In the genomic region with DNA sequence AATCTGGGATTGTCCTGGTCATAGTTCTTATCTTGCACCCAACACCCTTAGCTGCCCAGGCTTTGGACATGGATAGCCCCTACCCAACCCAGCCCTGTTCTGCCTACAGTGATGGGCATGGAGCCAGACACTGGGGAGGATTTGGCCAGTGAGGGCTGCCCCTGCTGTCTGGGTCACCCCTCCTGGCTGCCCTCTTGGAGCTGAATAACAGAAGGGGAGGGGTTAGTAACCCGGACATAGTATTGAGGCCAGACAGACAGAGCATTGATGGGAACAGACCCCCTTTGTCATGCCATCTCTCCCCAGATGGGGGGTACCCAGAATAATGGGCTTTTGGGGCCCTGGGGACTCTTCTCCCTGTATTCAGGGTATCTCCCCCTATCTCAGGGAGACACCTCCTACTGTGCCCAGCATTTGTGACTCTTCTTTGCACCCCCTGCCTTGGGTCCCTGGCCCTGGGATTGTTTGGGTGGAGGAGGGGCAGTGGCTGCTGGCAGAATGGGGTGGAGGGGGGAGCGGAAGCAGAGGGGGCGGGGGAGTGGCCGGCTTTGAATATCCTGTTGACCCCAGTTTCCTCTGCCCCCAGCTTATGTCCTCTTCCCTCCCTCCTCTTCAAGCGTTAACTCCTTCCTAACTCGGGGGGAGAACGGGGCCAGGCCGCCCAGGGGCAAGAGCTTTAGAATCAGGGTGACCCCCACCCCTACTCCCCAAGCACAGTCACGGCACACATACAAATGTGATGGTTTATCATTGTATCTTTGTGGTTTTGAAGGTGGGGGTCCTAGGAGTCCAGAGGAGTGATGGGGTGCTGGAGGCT, we compare ENCODE assay signal across 10 cellular contexts. TPM values are rescaled to one million over a fixed set of nuclear protein-coding genes. Genes with fewer than 3 reads are reported as not detected.
DNase-seq lines count a peak whose midpoint lies in the region; ATAC-seq, FAIRE-seq and TF ChIP-seq lines count a peak whose summit lies in the region.
"Had no signal": no experiment of that assay in that cellular context is flagged by ENCODE, and none has a peak within 500 bp of the region (broad histone marks: within the 10 kb centered on the region; RNA-seq: fewer than 3 reads in every experiment).

No MANE protein-coding gene starts in this region.

- H3K27me3 ChIP-seq in heart right ventricle: no peaks in the 10 kb centered on the region
- no peaks in the 10 kb centered on the region for H3K27me3 ChIP-seq in endothelial cell of umbilical vein (ENCODE audit: control insufficient read depth in 2 of 2, insufficient read depth in 2 of 2, low read length in 2 of 2)
- no peaks in the 10 kb centered on the region for H3K27me3 ChIP-seq in uterus
- H3K27me3 ChIP-seq: BE2C had no signal

- peak overlapping the region; percentile 37 for H3K4me2 ChIP-seq in endothelial cell of umbilical vein (ENCODE audit: insufficient read depth, low read length)

- no peaks in the 10 kb centered on the region for H3K9me3 Mint-ChIP-seq in naive thymus-derived CD8-positive, alpha-beta T cell

- POLR2A ChIA-PET in endothelial cell of umbilical vein (lab: Charles Lee): no interaction called here
- POLR2A ChIA-PET in naive thymus-derived CD8-positive, alpha-beta T cell (lab: Charles Lee): interaction anchor here (0.5 to 12.6 kb wide), 4 partner anchors 19 to 133 kb away, joined by 3 to 283 read pairs (median 40); a partner anchor contains a TSS

- TF ChIP-seq CTCF in heart right ventricle (IDR thresholded peaks at IDR 0.05) (no peak), endothelial cell of umbilical vein (IDR thresholded peaks at IDR 0.05; ENCODE audit: extremely low read depth in 1 of 2, insufficient read depth in 1 of 2, low read depth in 1 of 2, low read length in 2 of 2) (no peak), uterus (IDR thresholded peaks at IDR 0.05) (no peak)

- FAIRE-seq in endothelial cell of umbilical vein (lab: Jason Lieb, UNC): peak; percentile 88
- FAIRE-seq: islet of Langerhans had no signal

- peak overlapping the region in 7 of 10 donors; percentile 8 to 97 (median 90) for H3K4me3 ChIP-seq in heart right ventricle
- no peak overlapping the region for H3K4me3 ChIP-seq in endothelial cell of umbilical vein (replicated peaks in 1 of 3; ENCODE audit: insufficient read depth in 1 of 3, low read depth in 1 of 3, low read length in 3 of 3)
- no peak overlapping the region for H3K4me3 ChIP-seq in uterus

- H4K20me1 ChIP-seq in endothelial cell of umbilical vein (replicated peaks; ENCODE audit: control insufficient read depth, extremely low read depth, insufficient read depth, low read length): no peaks in the 10 kb centered on the region

- TF ChIP-seq POLR2A in endothelial cell of umbilical vein (IDR thresholded peaks at IDR 0.05; ENCODE audit: low read depth, low read length): peak; percentile 45
- no peak for TF ChIP-seq POLR2A in uterus (IDR thresholded peaks at IDR 0.05)

- H3K9ac ChIP-seq in endothelial cell of umbilical vein (replicated peaks; ENCODE audit: extremely low read depth, insufficient read depth, low read length): peak overlapping the region; percentile 0

- H3K36me3 Mint-ChIP-seq in naive thymus-derived CD8-positive, alpha-beta T cell: peaks cover 0 to 33% (median 12%) of the 10 kb centered on the region in 3 donors

- peaks cover 46 to 88% (median 80%) of the 10 kb centered on the region in 4 donors for H3K4me1 Mint-ChIP-seq in naive thymus-derived CD8-positive, alpha-beta T cell

- H3K4me1 ChIP-seq in heart right ventricle: peaks cover 43 to 94% (median 83%) of the 10 kb centered on the region in 9 donors
- peaks cover 69% of the 10 kb centered on the region for H3K4me1 ChIP-seq in endothelial cell of umbilical vein (ENCODE audit: control insufficient read depth, extremely low read depth, insufficient read depth, low read length)
- peaks cover 42 to 63% of the 10 kb centered on the region in 2 donors for H3K4me1 ChIP-seq in uterus

- ATAC-seq in heart right ventricle (no peak), Right ventricle myocardium superior (ENCODE audit: poor library complexity) (no peak), GM21526 (IDR thresholded peaks at IDR 0.05; ENCODE audit: low FRiP score, unreplicated experiment) (no peak)
- no peak for ATAC-seq in naive thymus-derived CD8-positive, alpha-beta T cell
- ATAC-seq in activated CD4-positive, CD25-positive, alpha-beta regulatory T cell treated with anti-CD3 and anti-CD28 coated beads, Interleukin-2, amount 50 U/mL, for 24 hours: no peak

- peaks cover 0 to 44% (median 18%) of the 10 kb centered on the region in 9 donors for H3K36me3 ChIP-seq in heart right ventricle
- H3K36me3 ChIP-seq in endothelial cell of umbilical vein (ENCODE audit: control insufficient read depth in 2 of 2, extremely low read depth in 1 of 2, insufficient read depth in 2 of 2, low read length in 2 of 2): peaks cover 2 to 30% of the 10 kb centered on the region in 2 experiments
- no peaks in the 10 kb centered on the region for H3K36me3 ChIP-seq in uterus

- H3K79me2 ChIP-seq in endothelial cell of umbilical vein (ENCODE audit: control insufficient read depth, insufficient read depth, low read length): peaks cover 73% of the 10 kb centered on the region

- dilution Hi-C loops in endothelial cell of umbilical vein (cut with MboI; ENCODE audit: extremely low pct_ligation_motif_present, low sequenced_read_pairs): no loop called here

- no TSS peak for BruUV-seq in endothelial cell of umbilical vein (replicated peaks; lab: Mats Ljungman, UMichigan)

- intact Hi-C loops in heart right ventricle (cut with DNase I) (loop anchor here in 7 of 10 donors (2.0 to 10.0 kb wide), 5 partner anchors 29 to 233 kb away; a partner anchor contains a TSS), Right ventricle myocardium superior (cut with DNase I) (no loop called here), endothelial cell of umbilical vein (cut with micrococcal nuclease) (loop anchor here (5.0 kb wide), 1 partner anchor 130 kb away; a partner anchor contains a TSS), uterus (cut with DNase I; ENCODE audit: low total_unique reads) (no loop called here)

- peak overlapping the region; percentile 34 to 93 (median 85) for H3K27ac Mint-ChIP-seq in naive thymus-derived CD8-positive, alpha-beta T cell

- H3K27ac ChIP-seq in heart right ventricle (peak overlapping the region; percentile 14 to 99 (median 98)), endothelial cell of umbilical vein (ENCODE audit: insufficient read depth, low read depth, low read length) (peak overlapping the region; percentile 63), uterus (peak overlapping the region; percentile 89 to 95)

- H3K27me3 Mint-ChIP-seq in naive thymus-derived CD8-positive, alpha-beta T cell: no peaks in the 10 kb centered on the region

- no peak overlapping the region for H2AFZ ChIP-seq in endothelial cell of umbilical vein (ENCODE audit: low read depth, low read length)

- peak overlapping the region in 9 of 10 donors; percentile 50 to 85 (median 66) for H3K4me3 Mint-ChIP-seq in naive thymus-derived CD8-positive, alpha-beta T cell

- H3K9me3 ChIP-seq in heart right ventricle: no peaks in the 10 kb centered on the region
- no peaks in the 10 kb centered on the region for H3K9me3 ChIP-seq in endothelial cell of umbilical vein (replicated peaks; ENCODE audit: control insufficient read depth, insufficient read depth, low read length)
- H3K9me3 ChIP-seq in uterus: no peaks in the 10 kb centered on the region
- H3K9me3 ChIP-seq: BE2C had no signal

- CTCF ChIA-PET in endothelial cell of umbilical vein (lab: Charles Lee): interaction anchor here (1.1 to 18.3 kb wide), 7 partner anchors 14 to 188 kb away, joined by 3 to 530 read pairs (median 3); a partner anchor contains a TSS

- DNase-seq in heart right ventricle (no peak), Right ventricle myocardium superior (no peak), endothelial cell of umbilical vein (ENCODE audit: low read depth, low spot score) (peak; percentile 32), uterus (peak in 1 of 2 donors; percentile 52)
- no peak for DNase-seq in naive thymus-derived CD8-positive, alpha-beta T cell
- no peak for DNase-seq in effector CD8-positive, alpha-beta T cell (lab: John Stamatoyannopoulos, UW)
- DNase-seq: BE2C had no signal

- WGBS in heart right ventricle, 2 donors: 24 to 58% methylated on average over 8 to 9 of the region's 9 CpGs

- no peaks in the 10 kb centered on the region for H3K9me1 ChIP-seq in endothelial cell of umbilical vein (replicated peaks; ENCODE audit: control insufficient read depth, extremely low read depth, insufficient read depth, low read length)

RNA-seq across cellular contexts. Expression of a gene that starts 17.0 kb away (rescaled TPM):
- total RNA-seq in heart right ventricle (1 to 10 TPM in 9 of 10 donors, under 1 TPM in 1; 0.79 to 6.2 (median 2.1) TPM), Right ventricle myocardium superior (1.3 TPM), endothelial cell of umbilical vein (0.39 and 0.40 TPM in 2 replicates), uterus (1 to 10 TPM in 1 of 4 donors, under 1 TPM in 1, not detected in 2; 0.83 to 3.8 TPM)
- polyA plus RNA-seq in heart right ventricle (under 1 TPM; 0.65 to 0.88 TPM), endothelial cell of umbilical vein (0.10 TPM in 1 of 2 replicates, not detected in the other)
- not detected in 2 replicates for polyA plus RNA-seq in endothelial cell of umbilical vein (2011; cell fraction: cytosol; rRNA removed)
- not detected in 2 replicates for polyA plus RNA-seq in endothelial cell of umbilical vein (2011; cell fraction: nucleus; rRNA removed)
- not detected in 2 replicates for polyA plus RNA-seq in endothelial cell of umbilical vein (2012)
- not detected in 2 replicates for polyA minus RNA-seq in endothelial cell of umbilical vein
- polyA minus RNA-seq in endothelial cell of umbilical vein (2011; cell fraction: cytosol; rRNA and poly(A)+ RNA removed): not detected
- polyA minus RNA-seq in endothelial cell of umbilical vein (2011; cell fraction: nucleus; rRNA and poly(A)+ RNA removed): not detected in 2 replicates
- not detected for total RNA-seq in naive thymus-derived CD8-positive, alpha-beta T cell
- polyA plus RNA-seq in naive thymus-derived CD8-positive, alpha-beta T cell: not detected

RNA-seq across cellular contexts. Expression of a gene that starts 38.5 kb away (rescaled TPM):
- total RNA-seq in heart right ventricle (10 to 100 TPM; 11.2 to 34.0 (median 18.3) TPM), Right ventricle myocardium superior (15.8 TPM), endothelial cell of umbilical vein (37.8 and 43.4 TPM in 2 replicates), uterus (10 to 100 TPM; 18.9 to 80.5 (median 46.3) TPM)
- polyA plus RNA-seq in heart right ventricle (10 to 100 TPM; 19.0 to 20.8 TPM), endothelial cell of umbilical vein (11.2 and 11.9 TPM in 2 replicates)
- 11.3 and 13.6 TPM in 2 replicates for polyA plus RNA-seq in endothelial cell of umbilical vein (2011; cell fraction: cytosol; rRNA removed)
- 9.9 and 12.3 TPM in 2 replicates for polyA plus RNA-seq in endothelial cell of umbilical vein (2011; cell fraction: nucleus; rRNA removed)
- 27.6 and 34.9 TPM in 2 replicates for polyA plus RNA-seq in endothelial cell of umbilical vein (2012)
- 11.6 and 20.5 TPM in 2 replicates for polyA minus RNA-seq in endothelial cell of umbilical vein
- polyA minus RNA-seq in endothelial cell of umbilical vein (2011; cell fraction: cytosol; rRNA and poly(A)+ RNA removed): 6.7 TPM
- 8.0 and 10.0 TPM in 2 replicates for polyA minus RNA-seq in endothelial cell of umbilical vein (2011; cell fraction: nucleus; rRNA and poly(A)+ RNA removed)
- total RNA-seq in naive thymus-derived CD8-positive, alpha-beta T cell: 10 to 100 TPM; 39.2 to 39.9 TPM
- 10 to 100 TPM in 1 of 3 donors, 1 to 10 TPM in 2; 7.2 to 12.4 (median 9.0) TPM for polyA plus RNA-seq in naive thymus-derived CD8-positive, alpha-beta T cell

RNA-seq across cellular contexts. Expression of a gene that starts 59.8 kb away (rescaled TPM):
- total RNA-seq in heart right ventricle: 1 to 10 TPM in 4 of 10 donors, under 1 TPM in 6; 0.49 to 3.0 (median 0.86) TPM
- 1 to 10 TPM in 1 of 2 donors, under 1 TPM in 1; 0.66 to 1.8 TPM for polyA plus RNA-seq in heart right ventricle
- 1.1 TPM for total RNA-seq in Right ventricle myocardium superior
- total RNA-seq in endothelial cell of umbilical vein: 49.9 and 55.2 TPM in 2 replicates
- polyA plus RNA-seq in endothelial cell of umbilical vein: 13.4 and 15.5 TPM in 2 replicates
- polyA plus RNA-seq in endothelial cell of umbilical vein (2011; cell fraction: cytosol; rRNA removed): 25.1 and 29.1 TPM in 2 replicates
- polyA plus RNA-seq in endothelial cell of umbilical vein (2011; cell fraction: nucleus; rRNA removed): 31.9 and 52.5 TPM in 2 replicates
- polyA plus RNA-seq in endothelial cell of umbilical vein (2012): 18.0 and 33.6 TPM in 2 replicates
- polyA minus RNA-seq in endothelial cell of umbilical vein: 17.1 and 22.1 TPM in 2 replicates
- polyA minus RNA-seq in endothelial cell of umbilical vein (2011; cell fraction: cytosol; rRNA and poly(A)+ RNA removed): 40.0 TPM
- polyA minus RNA-seq in endothelial cell of umbilical vein (2011; cell fraction: nucleus; rRNA and poly(A)+ RNA removed): 31.5 and 42.2 TPM in 2 replicates
- 1 to 10 TPM; 1.5 to 1.6 TPM for total RNA-seq in naive thymus-derived CD8-positive, alpha-beta T cell
- under 1 TPM in 1 of 3 donors, not detected in 2; 0.08 TPM for polyA plus RNA-seq in naive thymus-derived CD8-positive, alpha-beta T cell
- 10 to 100 TPM in 1 of 4 donors, under 1 TPM in 1, not detected in 2; 0.88 to 11.3 TPM for total RNA-seq in uterus

Comparison
In these comparisons a context has a peak if more than half of its experiments do, and no peak if none do; other contexts are left out.
1. intact Hi-C loops: an anchor here in heart right ventricle (2.0 to 10.0 kb wide) and endothelial cell of umbilical vein (5.0 kb wide); none called in Right ventricle myocardium superior and uterus.
2. H3K4me3 ChIP-seq: peak in heart right ventricle (7 of 10); none in endothelial cell of umbilical vein (0 of 3) and uterus (0 of 2).
3. Peak in every context shown above with its lines, with median percentiles within 50 percentile points of each other: H3K27ac ChIP-seq.